Comparison of ENCODE assay signal across 8 cellular contexts in the genomic region with DNA sequence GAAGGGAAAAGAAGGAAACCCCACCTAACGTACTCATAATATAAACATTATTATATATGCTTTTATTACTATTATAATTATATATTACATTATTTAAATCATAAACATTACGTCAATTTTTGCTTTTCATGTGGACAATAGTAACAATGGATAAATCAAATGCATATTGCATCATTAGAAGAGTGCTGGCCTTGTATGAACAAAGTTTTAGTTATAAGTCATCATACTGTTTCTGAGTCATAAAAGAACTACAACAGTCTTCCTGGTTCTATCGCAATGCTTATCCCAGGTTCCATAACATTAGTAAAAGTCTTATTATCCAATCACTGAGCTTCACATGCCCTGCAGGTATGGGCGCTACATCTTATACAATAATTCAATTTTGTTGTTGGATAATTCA.
DNase-seq lines count a peak whose midpoint lies in the region; ATAC-seq, FAIRE-seq and TF ChIP-seq lines count a peak whose summit lies in the region.
"Not testable (repeated sequence)": the region's sequence is repeated elsewhere in the genome, so short reads cannot be mapped to it uniquely, and the experiment has no call there.

No MANE protein-coding gene starts in this region.

- H2AFZ ChIP-seq in IMR-90 (replicated peaks; ENCODE audit: low read length, poor library complexity); PC-3 (ENCODE audit: low read length); keratinocyte (ENCODE audit: control insufficient read depth, low read length): not testable (repeated sequence)

- not testable (repeated sequence) for H3F3A ChIP-seq in PC-3 (ENCODE audit: low read length, unreplicated experiment)

- not testable (repeated sequence) for H2BK15ac ChIP-seq in IMR-90 (ENCODE audit: low read depth, low read length)

- H3K36me3 ChIP-seq in IMR-90 (ENCODE audit: control insufficient read depth, insufficient read depth, low read length); PC-3 (ENCODE audit: low read depth, low read length); keratinocyte (ENCODE audit: control insufficient read depth in 2 of 2, extremely low read depth in 1 of 2, insufficient read depth in 2 of 2, low read length in 2 of 2): not testable (repeated sequence)

- H2BK5ac ChIP-seq in IMR-90 (ENCODE audit: low read depth, low read length, poor library complexity, severe bottlenecking): not testable (repeated sequence)

- not testable (repeated sequence) for H2AK9ac ChIP-seq in IMR-90 (replicated peaks; ENCODE audit: low read depth, low read length, poor library complexity)

- not testable (repeated sequence) for H4K8ac ChIP-seq in IMR-90 (ENCODE audit: low read depth in 2 of 2, low read length in 2 of 2)

- H3K4me1 ChIP-seq in A549: peaks cover 14% of the 10 kb centered on the region; the same call in 1 of the 3 replicates
- not testable (repeated sequence) for H3K4me1 ChIP-seq in IMR-90 (ENCODE audit: control insufficient read depth, insufficient read depth, low read length); PC-3 (ENCODE audit: insufficient read depth, low read length); keratinocyte (ENCODE audit: control insufficient read depth, extremely low read depth, insufficient read depth, low read length)

- ATAC-seq in A549; IMR-90 (ENCODE audit: low read depth); PC-3: not testable (repeated sequence)

- not testable (repeated sequence) for H3K27ac ChIP-seq in A549; IMR-90 (ENCODE audit: insufficient read depth, low read length); PC-3 (ENCODE audit: low read length); keratinocyte (ENCODE audit: control insufficient read depth, insufficient read depth, low read length)

- not testable (repeated sequence) for H3K27me3 ChIP-seq in IMR-90 (ENCODE audit: control insufficient read depth, insufficient read depth, low read length); PC-3 (ENCODE audit: low read length); keratinocyte (ENCODE audit: control insufficient read depth, extremely low read depth, insufficient read depth, low read length)

- H2AK5ac ChIP-seq in IMR-90 (ENCODE audit: low read depth, low read length): not testable (repeated sequence)

- H2BK20ac ChIP-seq in IMR-90 (ENCODE audit: low read depth, low read length): not testable (repeated sequence)

- H3K56ac ChIP-seq in IMR-90 (ENCODE audit: extremely low read depth, insufficient read depth, low read length): not testable (repeated sequence)

- H4K5ac ChIP-seq in IMR-90 (ENCODE audit: low read depth, low read length): not testable (repeated sequence)

- not testable (repeated sequence) for H2BK120ac ChIP-seq in IMR-90 (ENCODE audit: low read depth, low read length)

- not testable (repeated sequence) for H3K9me2 ChIP-seq in PC-3 (replicated peaks; ENCODE audit: low read length)

- TF ChIP-seq EP300 in A549 (IDR thresholded peaks at IDR 0.05): not testable (repeated sequence)

- H3K23ac ChIP-seq in IMR-90 (ENCODE audit: low read depth, low read length): not testable (repeated sequence)

- BruUV-seq in IMR-90 (replicated peaks; lab: Mats Ljungman, UMichigan); PC-3 (replicated peaks; lab: Mats Ljungman, UMichigan): not testable (repeated sequence)

- not testable (repeated sequence) for H3K9me1 ChIP-seq in IMR-90 (ENCODE audit: insufficient read depth, low read length); keratinocyte (ENCODE audit: control insufficient read depth, extremely low read depth, insufficient read depth, low read length)

- not testable (repeated sequence) for H3K4me2 ChIP-seq in A549; IMR-90 (ENCODE audit: low read depth, low read length); PC-3 (ENCODE audit: low read length); keratinocyte (ENCODE audit: control insufficient read depth, extremely low read depth, insufficient read depth, low read depth, low read length)

- in situ Hi-C loops in IMR-90 (cut with MboI; ENCODE audit: low sequenced_read_pairs): not testable (repeated sequence)

- POLR2A ChIA-PET in A549 (lab: Yijun Ruan, JAX); IMR-90 (lab: Charles Lee; ENCODE audit: unreplicated experiment); PC-3 (lab: Charles Lee; ENCODE audit: unreplicated experiment): not testable (repeated sequence)

- H4K20me1 ChIP-seq in IMR-90 (ENCODE audit: insufficient read depth, low read length); PC-3 (ENCODE audit: low read length); keratinocyte (ENCODE audit: control insufficient read depth, extremely low read depth, insufficient read depth, low read length): not testable (repeated sequence)

- not testable (repeated sequence) for H3K9ac ChIP-seq in IMR-90 (ENCODE audit: low read depth, low read length); PC-3 (ENCODE audit: low read length); keratinocyte (ENCODE audit: control insufficient read depth, extremely low read depth, insufficient read depth, low read length)

- not testable (repeated sequence) for H3K9me3 ChIP-seq in A549; IMR-90 (ENCODE audit: control insufficient read depth, insufficient read depth, low read length); PC-3 (ENCODE audit: low read length); keratinocyte (ENCODE audit: control insufficient read depth, low read depth, low read length)

- TF ChIP-seq RAD21 in A549 (conservative IDR thresholded peaks at IDR 0.05 in 1 of 2, IDR thresholded peaks at IDR 0.05 in 1 of 2); IMR-90 (IDR thresholded peaks at IDR 0.05; ENCODE audit: low read length): not testable (repeated sequence)

- H3K18ac ChIP-seq in IMR-90 (ENCODE audit: low read depth, low read length): not testable (repeated sequence)

- not testable (repeated sequence) for H4K91ac ChIP-seq in IMR-90 (ENCODE audit: insufficient read depth, low read depth, low read length)

- not testable (repeated sequence) for H3K79me1 ChIP-seq in IMR-90 (ENCODE audit: low read depth in 1 of 2, low read length in 2 of 2)

- H3K79me2 ChIP-seq in PC-3 (ENCODE audit: low read length); keratinocyte (ENCODE audit: control insufficient read depth, insufficient read depth, low read length): not testable (repeated sequence)

- TF ChIP-seq POLR2A in A549 (IDR thresholded peaks at IDR 0.05; ENCODE audit: low read length); IMR-90 (IDR thresholded peaks at IDR 0.05; ENCODE audit: low read depth, low read length): not testable (repeated sequence)

- 88% methylated on average over 4 of the region's 4 CpGs for WGBS in A549 (ENCODE audit: missing lambda C conversion rate)
- WGBS in IMR-90 (ENCODE audit: extremely low coverage in 2 of 2, insufficient read length in 1 of 2), 2 experiments: no CpG with 5 or more reads among the region's 4 CpGs

- H3K4ac ChIP-seq in IMR-90 (ENCODE audit: low read depth, low read length): not testable (repeated sequence)

- not testable (repeated sequence) for FAIRE-seq in A549 (lab: Jason Lieb, UNC); keratinocyte (lab: Jason Lieb, UNC)

- TF ChIP-seq CTCF in A549 (IDR thresholded peaks at IDR 0.05); IMR-90 (conservative IDR thresholded peaks at IDR 0.05; ENCODE audit: low read depth, low read length); PC-3 (conservative IDR thresholded peaks at IDR 0.05; ENCODE audit: low read depth, low read length); epithelial cell of esophagus (IDR thresholded peaks at IDR 0.05; ENCODE audit: insufficient read depth, low read depth, low read length, missing control alignments); fibroblast of mammary gland (conservative IDR thresholded peaks at IDR 0.05; ENCODE audit: control insufficient read depth, insufficient read depth, low read depth, low read length); keratinocyte (optimal IDR thresholded peaks at IDR 0.05 in 1 of 3, IDR thresholded peaks at IDR 0.05 in 1 of 3, conservative IDR thresholded peaks at IDR 0.05 in 1 of 3; ENCODE audit: extremely low read depth in 1 of 3, insufficient read depth in 2 of 3, low read length in 3 of 3): not testable (repeated sequence)

- intact Hi-C loops in IMR-90 (cut with micrococcal nuclease); PC-3 (cut with micrococcal nuclease): not testable (repeated sequence)

- H3K4me3 ChIP-seq in A549; IMR-90 (ENCODE audit: insufficient read depth, low read depth, low read length); PC-3 (ENCODE audit: low read length); epithelial cell of esophagus (ENCODE audit: low read length); fibroblast of mammary gland (ENCODE audit: control insufficient read depth, low read depth, low read length); keratinocyte (ENCODE audit: control insufficient read depth in 2 of 3, extremely low read depth in 1 of 3, insufficient read depth in 2 of 3, low read depth in 1 of 3, low read length in 3 of 3): not testable (repeated sequence)

- CTCF ChIA-PET in A549 (lab: Yijun Ruan, JAX); IMR-90 (lab: Yijun Ruan, JAX); PC-3 (lab: Charles Lee): not testable (repeated sequence)

- H3K14ac ChIP-seq in IMR-90 (replicated peaks; ENCODE audit: low read depth, low read length): not testable (repeated sequence)

- dilution Hi-C loops in IMR-90 (cut with HindIII; ENCODE audit: low sequenced_read_pairs, unreplicated experiment); keratinocyte (cut with MboI; ENCODE audit: extremely low pct_ligation_motif_present, low sequenced_read_pairs): not testable (repeated sequence)

- not testable (repeated sequence) for DNase-seq in A549 (ENCODE audit: low read depth in 1 of 2, low spot score in 1 of 2)
- DNase-seq in IMR-90 (peak; percentile 25), PC-3 (peak; percentile 7), amniotic epithelial cell (ENCODE audit: low read depth) (peak; percentile 64), epithelial cell of esophagus (ENCODE audit: low read depth) (peak; percentile 60), fibroblast of mammary gland (ENCODE audit: low read depth) (peak; percentile 5), fibroblast of the conjunctiva (ENCODE audit: low read depth) (peak; percentile 1), keratinocyte (ENCODE audit: low read depth, low spot score) (peak; percentile 45)
